In genomic region chr2:230956827-230957755, GRCh38 we compare ENCODE assay signal across 8 cellular contexts. TPM values are rescaled to one million over a fixed set of nuclear protein-coding genes. Genes with fewer than 3 reads are reported as not detected.
DNase-seq lines count a peak whose midpoint lies in the region; ATAC-seq and TF ChIP-seq lines count a peak whose summit lies in the region.

No MANE protein-coding gene starts in this region.

- H3K27me3 Mint-ChIP-seq in natural killer cell (ENCODE audit: low read depth in 2 of 2), result peaks cover 62 to 82% of the 10 kb centered on the region in 2 donors

- peak overlapping the region; percentile 58 for H3K4me3 ChIP-seq in GM06990 (replicated peaks; ENCODE audit: low read depth, low read length)

- ATAC-seq in GM21390 (IDR thresholded peaks at IDR 0.05; ENCODE audit: unreplicated experiment) (peak; percentile 74), HG03575 (IDR thresholded peaks at IDR 0.05; ENCODE audit: extremely low read depth, insufficient number of reproducible peaks, low FRiP score, unreplicated experiment) (peak; percentile 64), esophagus mucosa (peak; percentile 73), natural killer cell (peak; percentile 70 to 88 (median 83))

- intact Hi-C loops in natural killer cell (cut with micrococcal nuclease), result no loop called here

- no peaks in the 10 kb centered on the region for H3K27me3 ChIP-seq in GM06990 (replicated peaks; ENCODE audit: control insufficient read depth, insufficient read depth, low read length)

- H3K36me3 ChIP-seq in GM06990 (ENCODE audit: control insufficient read depth, insufficient read depth, low read length), result peaks cover 8% of the 10 kb centered on the region

- peaks cover 14% of the 10 kb centered on the region in 2 donors for H3K4me1 Mint-ChIP-seq in natural killer cell

- no peaks in the 10 kb centered on the region for H3K36me3 Mint-ChIP-seq in natural killer cell

- DNase-seq in GM06990 (ENCODE audit: extremely low read depth, insufficient read length) (peak; percentile 75), natural killer cell (no peak), middle frontal gyrus (ENCODE audit: extremely low spot score, low spot score) (no peak), NCI-H2107 (lab: John Stamatoyannopoulos, UW) (no peak)
- DNase-seq in activated CD4-positive, alpha-beta T cell treated with anti-CD3 and anti-CD28 coated beads for 4 hours, result peak; percentile 15 to 21

- H3K4me3 Mint-ChIP-seq in natural killer cell, result peak overlapping the region; percentile 78

- no peaks in the 10 kb centered on the region for H3K9me3 Mint-ChIP-seq in natural killer cell

- H3K27ac Mint-ChIP-seq in natural killer cell, result peak overlapping the region; percentile 37 to 55

- TF ChIP-seq CTCF in GM06990 (IDR thresholded peaks at IDR 0.05; ENCODE audit: insufficient read depth, low read length, poor library complexity, severe bottlenecking) (no peak), natural killer cell (IDR thresholded peaks at IDR 0.05) (no peak)

RNA-seq across cellular contexts. Expression of gene GPR55, which starts 32.0 kb away (rescaled TPM):
- total RNA-seq in esophagus mucosa (0.20 TPM), natural killer cell (1 to 10 TPM in 1 of 3 donors, under 1 TPM in 2; 0.09 to 1.1 (median 0.40) TPM)

RNA-seq across cellular contexts. Expression of gene SPATA3, which starts 38.8 kb away (rescaled TPM):
- not detected for total RNA-seq in esophagus mucosa
- not detected for total RNA-seq in natural killer cell

Comparison
In these comparisons a context has a peak if more than half of its experiments do, and no peak if none do; other contexts are left out.
1. DNase-seq: peak in GM06990 (single experiment) and activated CD4-positive, alpha-beta T cell treated with anti-CD3 and anti-CD28 coated beads for 4 hours (2 of 2); none in natural killer cell (single experiment), middle frontal gyrus (single experiment) and NCI-H2107 (single experiment).
2. Peak in every context shown above with its lines, with median percentiles within 50 percentile points of each other: ATAC-seq.